Comparison of ENCODE assay signal across 13 cellular contexts in genomic region chr2:213227458-213227857, GRCh38. TPM values are rescaled to one million over a fixed set of nuclear protein-coding genes. Genes with fewer than 3 reads are reported as not detected.
A peak's percentile ranks its signal among the peaks of the same experiment; 100 is the strongest.
DNase-seq lines count a peak whose midpoint lies in the region; ATAC-seq lines count a peak whose summit lies in the region.
"Had no signal": no experiment of that assay in that cellular context is flagged by ENCODE, and none has a peak within 500 bp of the region (broad histone marks: within the 10 kb centered on the region; RNA-seq: fewer than 3 reads in every experiment).

No MANE protein-coding gene starts in this region.

- H3K36me3 Mint-ChIP-seq in activated naive CD4-positive, alpha-beta T cell treated with anti-CD3 and anti-CD28 coated beads, Interleukin-2, amount 50 U/mL, for 72 hours: no peaks in the 10 kb centered on the region
- no peaks in the 10 kb centered on the region for H3K36me3 Mint-ChIP-seq in stimulated activated effector memory CD8-positive, alpha-beta T cell treated with anti-CD3 and anti-CD28 coated beads, Interleukin-12 subunit alpha, Interleukin-12 subunit beta, amount 100 ng/mL, for 72 hours
- H3K36me3 Mint-ChIP-seq: naive thymus-derived CD8-positive, alpha-beta T cell had no signal

- H3K27ac Mint-ChIP-seq in activated naive CD4-positive, alpha-beta T cell treated with anti-CD3 and anti-CD28 coated beads, Interleukin-2, amount 50 U/mL, for 72 hours: no peak overlapping the region
- H3K27ac Mint-ChIP-seq in stimulated activated effector memory CD8-positive, alpha-beta T cell treated with anti-CD3 and anti-CD28 coated beads, Interleukin-12 subunit alpha, Interleukin-12 subunit beta, amount 100 ng/mL, for 72 hours: no peak overlapping the region

- H3K4me3 Mint-ChIP-seq in stimulated activated effector memory CD8-positive, alpha-beta T cell treated with anti-CD3 and anti-CD28 coated beads, Interleukin-12 subunit alpha, Interleukin-12 subunit beta, amount 100 ng/mL, for 72 hours: no peak overlapping the region
- H3K4me3 Mint-ChIP-seq: naive thymus-derived CD8-positive, alpha-beta T cell had no signal

- no peak for DNase-seq in activated naive CD4-positive, alpha-beta T cell treated with anti-CD3 and anti-CD28 coated beads, Interleukin-2, amount 50 U/mL, for 72 hours (ENCODE audit: low spot score in 2 of 2)
- DNase-seq in activated naive CD4-positive, alpha-beta T cell (lab: John Stamatoyannopoulos, UW): no peak
- peak; percentile 20 for DNase-seq in HT1080 (ENCODE audit: low read depth)
- DNase-seq in stimulated activated effector memory CD8-positive, alpha-beta T cell treated with anti-CD3 and anti-CD28 coated beads, Interleukin-12 subunit alpha, Interleukin-12 subunit beta, amount 100 ng/mL, for 72 hours (ENCODE audit: low spot score in 2 of 2): no peak
- DNase-seq in hypothalamus (lab: John Stamatoyannopoulos, UW): no peak
- DNase-seq in HPDE6-E6E7 (ENCODE audit: extremely low spot score): no peak
- no peak for DNase-seq in effector CD4-positive, alpha-beta T cell
- DNase-seq: ACHN, foreskin melanocyte, GOT3, NCI-H226 had no signal

- no peaks in the 10 kb centered on the region for H3K9me3 Mint-ChIP-seq in activated naive CD4-positive, alpha-beta T cell treated with anti-CD3 and anti-CD28 coated beads, Interleukin-2, amount 50 U/mL, for 72 hours
- H3K9me3 Mint-ChIP-seq in stimulated activated effector memory CD8-positive, alpha-beta T cell treated with anti-CD3 and anti-CD28 coated beads, Interleukin-12 subunit alpha, Interleukin-12 subunit beta, amount 100 ng/mL, for 72 hours: no peaks in the 10 kb centered on the region
- H3K9me3 Mint-ChIP-seq: naive thymus-derived CD8-positive, alpha-beta T cell had no signal

- peak; percentile 38 to 59 for ATAC-seq in activated naive CD4-positive, alpha-beta T cell treated with anti-CD3 and anti-CD28 coated beads, Interleukin-2, amount 50 U/mL, for 72 hours
- peak; percentile 96 for ATAC-seq in HG02759 (IDR thresholded peaks at IDR 0.05; ENCODE audit: unreplicated experiment)
- peak; percentile 74 for ATAC-seq in stimulated activated effector memory CD8-positive, alpha-beta T cell treated with anti-CD3 and anti-CD28 coated beads, Interleukin-12 subunit alpha, Interleukin-12 subunit beta, amount 100 ng/mL, for 72 hours

- peaks cover 5% of the 10 kb centered on the region for H3K4me1 Mint-ChIP-seq in stimulated activated effector memory CD8-positive, alpha-beta T cell treated with anti-CD3 and anti-CD28 coated beads, Interleukin-12 subunit alpha, Interleukin-12 subunit beta, amount 100 ng/mL, for 72 hours

RNA-seq across cellular contexts. Expression of gene SPAG16, which starts 56.8 kb away (rescaled TPM):
- total RNA-seq in activated naive CD4-positive, alpha-beta T cell treated with anti-CD3 and anti-CD28 coated beads, Interleukin-2, amount 50 U/mL, for 72 hours: 10 to 100 TPM in 1 of 2 donors, 1 to 10 TPM in 1; 5.0 to 10.4 TPM
- total RNA-seq in HT1080 (2014; rRNA removed; shearing (Covaris generic)): 11.8 and 15.4 TPM in 2 replicates
- 24.4 and 25.2 TPM in 2 replicates for polyA plus RNA-seq in HT1080 (2015; cell fraction: cytosol; rRNA removed)
- polyA plus RNA-seq in HT1080 (2015; cell fraction: nucleus; rRNA removed): 12.4 and 15.4 TPM in 2 replicates
